Comparison of ENCODE assay signal across 1 cellular context in the genomic region with DNA sequence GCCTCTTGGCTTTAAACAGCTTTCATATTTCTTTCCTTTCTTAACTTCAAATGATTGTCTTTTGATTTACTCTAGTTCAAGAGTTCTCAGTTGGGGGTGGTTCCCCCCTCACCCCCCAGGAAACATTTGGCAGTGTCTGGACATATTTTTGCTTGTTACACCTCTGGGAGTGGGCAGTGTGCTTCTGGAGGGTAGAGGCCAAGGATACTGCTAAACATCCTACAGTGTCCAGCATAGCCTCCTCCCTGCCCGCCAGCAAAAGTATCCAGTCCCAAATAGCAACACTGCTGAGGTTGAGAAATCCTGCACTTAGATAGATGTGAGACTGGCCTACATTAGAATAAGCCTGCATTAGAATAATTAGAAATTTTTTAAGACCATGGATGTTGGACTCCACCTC.
TF ChIP-seq lines count a peak whose summit lies in the region.

No MANE protein-coding gene starts in this region.

TF ChIP-seq in K562, 482 proteins besides CTCF, POLR2A, EP300 and RAD21:
- TF ChIP-seq LARP7 (IDR thresholded peaks at IDR 0.05) (no peak), RBBP5 (IDR thresholded peaks at IDR 0.05; ENCODE audit: borderline replicate concordance, insufficient read depth, low read length, poor library complexity, severe bottlenecking) (no peak), ZNF707 (CRISPR knock-in tag; conservative IDR thresholded peaks at IDR 0.05) (no peak), ZNF212 (CRISPR knock-in tag; IDR thresholded peaks at IDR 0.05) (no peak), CEBPB (tag; IDR thresholded peaks at IDR 0.05) (no peak), NR2C2 (CRISPR knock-in tag; IDR thresholded peaks at IDR 0.05) (no peak), NR2C2 (tag; IDR thresholded peaks at IDR 0.05) (no peak), BRCA1 (IDR thresholded peaks at IDR 0.05) (no peak), BRCA1 (CRISPR knock-in tag; IDR thresholded peaks at IDR 0.05) (no peak), ZNF444 (CRISPR knock-in tag; IDR thresholded peaks at IDR 0.05) (no peak), MTA3 (IDR thresholded peaks at IDR 0.05; ENCODE audit: borderline replicate concordance) (no peak), HEY1 (CRISPR knock-in tag; IDR thresholded peaks at IDR 0.05; ENCODE audit: borderline replicate concordance) (no peak), KLF10 (CRISPR knock-in tag; IDR thresholded peaks at IDR 0.05) (no peak), CHD2 (IDR thresholded peaks at IDR 0.05; ENCODE audit: low read depth, low read length) (no peak), ZNF184 (CRISPR knock-in tag; IDR thresholded peaks at IDR 0.05) (no peak), POLR2B (IDR thresholded peaks at IDR 0.05; ENCODE audit: low read depth, partially characterized antibody) (no peak)
- TF ChIP-seq, protein P1, sequence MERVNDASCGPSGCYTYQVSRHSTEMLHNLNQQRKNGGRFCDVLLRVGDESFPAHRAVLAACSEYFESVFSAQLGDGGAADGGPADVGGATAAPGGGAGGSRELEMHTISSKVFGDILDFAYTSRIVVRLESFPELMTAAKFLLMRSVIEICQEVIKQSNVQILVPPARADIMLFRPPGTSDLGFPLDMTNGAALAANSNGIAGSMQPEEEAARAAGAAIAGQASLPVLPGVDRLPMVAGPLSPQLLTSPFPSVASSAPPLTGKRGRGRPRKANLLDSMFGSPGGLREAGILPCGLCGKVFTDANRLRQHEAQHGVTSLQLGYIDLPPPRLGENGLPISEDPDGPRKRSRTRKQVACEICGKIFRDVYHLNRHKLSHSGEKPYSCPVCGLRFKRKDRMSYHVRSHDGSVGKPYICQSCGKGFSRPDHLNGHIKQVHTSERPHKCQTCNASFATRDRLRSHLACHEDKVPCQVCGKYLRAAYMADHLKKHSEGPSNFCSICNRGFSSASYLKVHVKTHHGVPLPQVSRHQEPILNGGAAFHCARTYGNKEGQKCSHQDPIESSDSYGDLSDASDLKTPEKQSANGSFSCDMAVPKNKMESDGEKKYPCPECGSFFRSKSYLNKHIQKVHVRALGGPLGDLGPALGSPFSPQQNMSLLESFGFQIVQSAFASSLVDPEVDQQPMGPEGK (CRISPR knock-in tag; IDR thresholded peaks at IDR 0.05; ENCODE audit: borderline replicate concordance): no peak
- TF ChIP-seq, protein P2, sequence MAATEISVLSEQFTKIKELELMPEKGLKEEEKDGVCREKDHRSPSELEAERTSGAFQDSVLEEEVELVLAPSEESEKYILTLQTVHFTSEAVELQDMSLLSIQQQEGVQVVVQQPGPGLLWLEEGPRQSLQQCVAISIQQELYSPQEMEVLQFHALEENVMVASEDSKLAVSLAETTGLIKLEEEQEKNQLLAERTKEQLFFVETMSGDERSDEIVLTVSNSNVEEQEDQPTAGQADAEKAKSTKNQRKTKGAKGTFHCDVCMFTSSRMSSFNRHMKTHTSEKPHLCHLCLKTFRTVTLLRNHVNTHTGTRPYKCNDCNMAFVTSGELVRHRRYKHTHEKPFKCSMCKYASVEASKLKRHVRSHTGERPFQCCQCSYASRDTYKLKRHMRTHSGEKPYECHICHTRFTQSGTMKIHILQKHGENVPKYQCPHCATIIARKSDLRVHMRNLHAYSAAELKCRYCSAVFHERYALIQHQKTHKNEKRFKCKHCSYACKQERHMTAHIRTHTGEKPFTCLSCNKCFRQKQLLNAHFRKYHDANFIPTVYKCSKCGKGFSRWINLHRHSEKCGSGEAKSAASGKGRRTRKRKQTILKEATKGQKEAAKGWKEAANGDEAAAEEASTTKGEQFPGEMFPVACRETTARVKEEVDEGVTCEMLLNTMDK (IDR thresholded peaks at IDR 0.05; ENCODE audit: borderline replicate concordance, insufficient read depth, low read depth, low read length, poor library complexity, severe bottlenecking): no peak
- TF ChIP-seq, protein P3, sequence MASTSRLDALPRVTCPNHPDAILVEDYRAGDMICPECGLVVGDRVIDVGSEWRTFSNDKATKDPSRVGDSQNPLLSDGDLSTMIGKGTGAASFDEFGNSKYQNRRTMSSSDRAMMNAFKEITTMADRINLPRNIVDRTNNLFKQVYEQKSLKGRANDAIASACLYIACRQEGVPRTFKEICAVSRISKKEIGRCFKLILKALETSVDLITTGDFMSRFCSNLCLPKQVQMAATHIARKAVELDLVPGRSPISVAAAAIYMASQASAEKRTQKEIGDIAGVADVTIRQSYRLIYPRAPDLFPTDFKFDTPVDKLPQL (IDR thresholded peaks at IDR 0.05; ENCODE audit: extremely low read depth, insufficient read length): no peak
- TF ChIP-seq, protein P4, sequence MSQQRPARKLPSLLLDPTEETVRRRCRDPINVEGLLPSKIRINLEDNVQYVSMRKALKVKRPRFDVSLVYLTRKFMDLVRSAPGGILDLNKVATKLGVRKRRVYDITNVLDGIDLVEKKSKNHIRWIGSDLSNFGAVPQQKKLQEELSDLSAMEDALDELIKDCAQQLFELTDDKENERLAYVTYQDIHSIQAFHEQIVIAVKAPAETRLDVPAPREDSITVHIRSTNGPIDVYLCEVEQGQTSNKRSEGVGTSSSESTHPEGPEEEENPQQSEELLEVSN (IDR thresholded peaks at IDR 0.05; ENCODE audit: borderline replicate concordance in 1 of 2, extremely low read depth in 1 of 2, insufficient read depth in 1 of 2, insufficient read length in 1 of 2, low read depth in 1 of 2, low read length in 1 of 2, poor library complexity in 1 of 2, severe bottlenecking in 1 of 2): no peak
